Comparison of ENCODE assay signal across 13 cellular contexts in the genomic region with DNA sequence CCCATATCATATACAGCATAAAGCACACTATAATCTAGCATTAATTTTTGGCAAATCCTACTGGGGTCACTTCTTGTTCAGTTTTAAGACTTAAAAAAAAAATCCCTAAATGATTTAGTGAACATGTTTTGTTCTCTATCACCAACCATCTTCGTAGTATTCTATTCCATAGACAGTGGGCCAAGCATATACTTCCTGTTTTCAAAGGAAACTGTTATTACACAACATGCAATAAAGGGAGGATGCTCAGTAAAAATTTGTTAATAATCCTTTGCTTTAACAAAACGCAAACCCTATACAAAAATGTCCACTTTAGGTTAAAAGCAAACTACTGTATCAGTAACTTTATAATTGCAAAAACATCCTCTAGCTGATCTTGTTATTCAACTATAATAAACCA. TPM values are rescaled to one million over a fixed set of nuclear protein-coding genes. Genes with fewer than 3 reads are reported as not detected.
DNase-seq lines count a peak whose midpoint lies in the region; ATAC-seq, FAIRE-seq and TF ChIP-seq lines count a peak whose summit lies in the region.
"Had no signal": no experiment of that assay in that cellular context is flagged by ENCODE, and none has a peak within 500 bp of the region (broad histone marks: within the 10 kb centered on the region; RNA-seq: fewer than 3 reads in every experiment).

No MANE protein-coding gene starts in this region.

- H3K4me3 ChIP-seq in right lobe of liver (no peak overlapping the region), HepG2 (replicated peaks in 1 of 3; ENCODE audit: insufficient read depth in 1 of 3, low read depth in 2 of 3, low read length in 3 of 3) (no peak overlapping the region), lower lobe of right lung (no peak overlapping the region), brain microvascular endothelial cell (ENCODE audit: low read depth, low read length) (no peak overlapping the region)
- H3K4me3 ChIP-seq: uterus had no signal

- 49% methylated on average over 2 of the region's 2 CpGs for WGBS in right lobe of liver (ENCODE audit: insufficient coverage, low coverage, low lambda C conversion rate, missing lambda C conversion rate)
- WGBS in HepG2 (ENCODE audit: low lambda C conversion rate) = 98% methylated on average over 2 of the region's 2 CpGs

- H3K4me1 ChIP-seq in right lobe of liver (peaks cover 0 to 24% (median 6%) of the 10 kb centered on the region in 4 donors), HepG2 (ENCODE audit: insufficient read depth, low read length) (peaks cover 4% of the 10 kb centered on the region; the same call in 1 of the 2 replicates), lower lobe of right lung (peaks cover 21% of the 10 kb centered on the region)
- H3K4me1 ChIP-seq: uterus had no signal

- TF ChIP-seq EP300 in HepG2 (IDR thresholded peaks at IDR 0.05; ENCODE audit: low read depth in 2 of 2, low read length in 2 of 2) (no peak), HepG2 (CRISPR knock-in tag; IDR thresholded peaks at IDR 0.05; ENCODE audit: borderline replicate concordance) (no peak)

- TF ChIP-seq RAD21 in HepG2 (CRISPR knock-in tag; IDR thresholded peaks at IDR 0.05) = no peak

- ATAC-seq in right lobe of liver (peak in 3 of 4 donors; percentile 24 to 44 (median 28)), HepG2 (no peak), lower lobe of right lung (peak; percentile 49 to 62), HG02588 (IDR thresholded peaks at IDR 0.05; ENCODE audit: unreplicated experiment) (no peak)

- H3K4me2 ChIP-seq in HepG2 (ENCODE audit: low read depth, low read length) = no peak overlapping the region

- H3K9ac ChIP-seq in HepG2 (ENCODE audit: insufficient read depth, low read depth, low read length) = no peak overlapping the region

- H3K9me3 ChIP-seq in right lobe of liver = no peaks in the 10 kb centered on the region
- no peaks in the 10 kb centered on the region for H3K9me3 ChIP-seq in HepG2 (ENCODE audit: low read length)
- peaks cover 5% of the 10 kb centered on the region for H3K9me3 ChIP-seq in lower lobe of right lung
- H3K9me3 ChIP-seq: uterus had no signal

- no peaks in the 10 kb centered on the region for H3K79me2 ChIP-seq in HepG2 (ENCODE audit: insufficient read depth, low read length)

- POLR2A ChIA-PET in HepG2 (lab: Yijun Ruan, JAX) = interaction anchor here (1.0 kb wide), 1 partner anchor 131 kb away, joined by 5 read pairs; a partner anchor contains a TSS

- no peak overlapping the region for H2AFZ ChIP-seq in HepG2 (ENCODE audit: low read length)

- in situ Hi-C loops in HepG2 (cut with HindIII; ENCODE audit: extremely low pct_ligation_motif_present, low pct_unique_long_range_greater_than_20kb) = loop anchor here (25.0 kb wide), 1 partner anchor 1288 kb away; no protein-coding TSS in a partner anchor
- in situ Hi-C loops in brain microvascular endothelial cell (cut with HindIII; ENCODE audit: low pct_ligation_motif_present, low sequenced_read_pairs) = loop anchor here (25.0 kb wide), 1 partner anchor 337 kb away; no protein-coding TSS in a partner anchor

- TF ChIP-seq POLR2A in right lobe of liver (IDR thresholded peaks at IDR 0.05) = no peak
- TF ChIP-seq POLR2A in HepG2 (IDR thresholded peaks at IDR 0.05; ENCODE audit: insufficient read depth in 1 of 2, low read depth in 2 of 2, low read length in 2 of 2) = no peak

- TF ChIP-seq CTCF in right lobe of liver (IDR thresholded peaks at IDR 0.05) = no peak
- TF ChIP-seq CTCF in HepG2 (CRISPR knock-in tag; IDR thresholded peaks at IDR 0.05) = no peak
- no peak for TF ChIP-seq CTCF in lower lobe of right lung (IDR thresholded peaks at IDR 0.05)
- TF ChIP-seq CTCF in brain microvascular endothelial cell (IDR thresholded peaks at IDR 0.05; ENCODE audit: low read depth, low read length, missing control alignments) = no peak

- BruUV-seq in HepG2 (replicated peaks; lab: Mats Ljungman, UMichigan) = no TSS peak

- no peak for DNase-seq in right lobe of liver
- DNase-seq in HepG2 (ENCODE audit: low spot score) = no peak
- peak; percentile 8 for DNase-seq in SIG-M5 (lab: John Stamatoyannopoulos, UW)
- no peak for DNase-seq in lower lobe of right lung
- no peak for DNase-seq in brain microvascular endothelial cell
- no peak for DNase-seq in D341Med (ENCODE audit: low spot score)
- DNase-seq in HK-2 (ENCODE audit: unreplicated experiment) = no peak
- DNase-seq: activated CD4-positive, CD25-positive, alpha-beta regulatory T cell; activated gamma-delta T cell; cortex of kidney; H9; uterus had no signal

- H3K27ac ChIP-seq in right lobe of liver = no peak overlapping the region
- H3K27ac ChIP-seq in HepG2 (ENCODE audit: extremely low read length, insufficient read depth, low read length) = no peak overlapping the region
- no peak overlapping the region for H3K27ac ChIP-seq in lower lobe of right lung
- no peak overlapping the region for H3K27ac ChIP-seq in brain microvascular endothelial cell
- H3K27ac ChIP-seq: uterus had no signal

- peaks cover 10% of the 10 kb centered on the region; the same call in 1 of the 2 replicates for H4K20me1 ChIP-seq in HepG2 (ENCODE audit: insufficient read depth, low read length)

- intact Hi-C loops in right lobe of liver (cut with DNase I) (loop anchor here in 1 of 2 donors (10.0 kb wide), 1 partner anchor 125 kb away; no protein-coding TSS in a partner anchor), HepG2 (cut with micrococcal nuclease; ENCODE audit: unreplicated experiment) (loop anchor here (1.0 kb wide), 1 partner anchor 329 kb away; no protein-coding TSS in a partner anchor), lower lobe of right lung (cut with DNase I) (loop anchor here (10.0 kb wide), 1 partner anchor 135 kb away; a partner anchor contains a TSS)

- peaks cover 0 to 54% (median 12%) of the 10 kb centered on the region in 4 donors for H3K36me3 ChIP-seq in right lobe of liver
- peaks cover 11 to 61% of the 10 kb centered on the region in 2 experiments for H3K36me3 ChIP-seq in HepG2 (replicated peaks in 1 of 2; ENCODE audit: control insufficient read depth in 1 of 2, insufficient read depth in 2 of 2, low read length in 2 of 2)
- peaks cover 87% of the 10 kb centered on the region for H3K36me3 ChIP-seq in lower lobe of right lung
- H3K36me3 ChIP-seq in brain microvascular endothelial cell (replicated peaks) = peaks cover 46% of the 10 kb centered on the region
- H3K36me3 ChIP-seq: uterus had no signal

- H3K27me3 ChIP-seq in right lobe of liver (no peaks in the 10 kb centered on the region), HepG2 (ENCODE audit: control insufficient read depth in 1 of 2, insufficient read depth in 2 of 2, low read length in 2 of 2) (no peaks in the 10 kb centered on the region), lower lobe of right lung (ENCODE audit: low read depth) (no peaks in the 10 kb centered on the region), brain microvascular endothelial cell (replicated peaks) (no peaks in the 10 kb centered on the region)
- H3K27me3 ChIP-seq: uterus had no signal

- FAIRE-seq in HepG2 (lab: Jason Lieb, UNC) = no peak

- CTCF ChIA-PET in HepG2 (lab: Yijun Ruan, JAX; ENCODE audit: low intra/inter-chr PET ratio, low total read pairs) = no interaction called here

TF ChIP-seq in HepG2, 621 proteins besides CTCF, POLR2A, EP300 and RAD21 (continues in another document):
- no peak for TF ChIP-seq HHEX (CRISPR knock-in tag; IDR thresholded peaks at IDR 0.05)
- TF ChIP-seq, protein P1, sequence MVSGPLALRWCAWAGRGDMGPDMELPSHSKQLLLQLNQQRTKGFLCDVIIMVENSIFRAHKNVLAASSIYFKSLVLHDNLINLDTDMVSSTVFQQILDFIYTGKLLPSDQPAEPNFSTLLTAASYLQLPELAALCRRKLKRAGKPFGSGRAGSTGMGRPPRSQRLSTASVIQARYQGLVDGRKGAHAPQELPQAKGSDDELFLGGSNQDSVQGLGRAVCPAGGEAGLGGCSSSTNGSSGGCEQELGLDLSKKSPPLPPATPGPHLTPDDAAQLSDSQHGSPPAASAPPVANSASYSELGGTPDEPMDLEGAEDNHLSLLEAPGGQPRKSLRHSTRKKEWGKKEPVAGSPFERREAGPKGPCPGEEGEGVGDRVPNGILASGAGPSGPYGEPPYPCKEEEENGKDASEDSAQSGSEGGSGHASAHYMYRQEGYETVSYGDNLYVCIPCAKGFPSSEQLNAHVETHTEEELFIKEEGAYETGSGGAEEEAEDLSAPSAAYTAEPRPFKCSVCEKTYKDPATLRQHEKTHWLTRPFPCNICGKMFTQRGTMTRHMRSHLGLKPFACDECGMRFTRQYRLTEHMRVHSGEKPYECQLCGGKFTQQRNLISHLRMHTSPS (CRISPR knock-in tag; IDR thresholded peaks at IDR 0.05; ENCODE audit: low read depth) = no peak

RNA-seq across cellular contexts. Expression of a gene that starts 13.0 kb away (rescaled TPM):
- 10 to 100 TPM; 18.0 to 65.0 (median 19.3) TPM for total RNA-seq in right lobe of liver
- 94.3 and 100.0 TPM in 2 replicates for total RNA-seq in HepG2 (2016; rRNA removed; fragmentation: Illumina TruSeq; extraction: Trizol)
- total RNA-seq in HepG2 (2016; cell fraction: cytosol; rRNA removed; fragmentation: Illumina TruSeq; extraction: Trizol; ENCODE audit: low read depth) = 44.4 and 47.0 TPM in 2 replicates
- total RNA-seq in HepG2 (2016; cell fraction: insoluble cytoplasmic fraction; rRNA removed; fragmentation: Illumina TruSeq; extraction: Trizol) = 80.0 and 98.8 TPM in 2 replicates
- 39.1 and 48.0 TPM in 2 replicates for total RNA-seq in HepG2 (2016; cell fraction: membrane; rRNA removed; fragmentation: Illumina TruSeq; extraction: Trizol)
- 107 and 108 TPM in 2 replicates for total RNA-seq in HepG2 (2016; cell fraction: nucleus; rRNA removed; fragmentation: Illumina TruSeq; extraction: Trizol)
- 38.5 and 42.5 TPM in 2 replicates for polyA plus RNA-seq in HepG2 (2011; rRNA removed)
- 33.9 and 43.3 TPM in 2 replicates for polyA plus RNA-seq in HepG2 (2011; cell fraction: cytosol; rRNA removed)
- polyA plus RNA-seq in HepG2 (2011; cell fraction: nucleus; rRNA removed) = 25.3 and 31.3 TPM in 2 replicates
- 38.3 and 41.2 TPM in 2 replicates for polyA plus RNA-seq in HepG2 (2012)
- polyA plus RNA-seq in HepG2 (2016; cell fraction: cytosol; fragmentation: Illumina TruSeq; extraction: Trizol; ENCODE audit: low read depth) = 18.5 and 20.8 TPM in 2 replicates
- 75.5 and 91.3 TPM in 2 replicates for polyA plus RNA-seq in HepG2 (2016; cell fraction: insoluble cytoplasmic fraction; fragmentation: Illumina TruSeq; extraction: Trizol; ENCODE audit: low read depth)
- 22.4 and 26.1 TPM in 2 replicates for polyA plus RNA-seq in HepG2 (2016; cell fraction: membrane; fragmentation: Illumina TruSeq; extraction: Trizol; ENCODE audit: low read depth)
- polyA plus RNA-seq in HepG2 (2016; cell fraction: nucleus; fragmentation: Illumina TruSeq; extraction: Trizol; ENCODE audit: insufficient read depth, low read depth) = 57.1 and 60.1 TPM in 2 replicates
- polyA minus RNA-seq in HepG2 (2011; rRNA and poly(A)+ RNA removed; ENCODE audit: low replicate concordance) = 72.2 and 141 TPM in 2 replicates
- 20.6 and 24.7 TPM in 2 replicates for polyA minus RNA-seq in HepG2 (2011; cell fraction: cytosol; rRNA and poly(A)+ RNA removed)
- polyA minus RNA-seq in HepG2 (2011; cell fraction: nucleus; rRNA and poly(A)+ RNA removed) = 265 and 283 TPM in 2 replicates
- 53.7 TPM for total RNA-seq in lower lobe of right lung

Comparison
In these comparisons a context has a peak if more than half of its experiments do, and no peak if none do; other contexts are left out.
1. ATAC-seq: peak in right lobe of liver (3 of 4) and lower lobe of right lung (2 of 2); none in HepG2 (single experiment) and HG02588 (single experiment).